In genomic region chr6:33840064-33840926, GRCh38 we compare ENCODE assay signal across 8 cellular contexts. TPM values are rescaled to one million over a fixed set of nuclear protein-coding genes. Genes with fewer than 3 reads are reported as not detected.
A peak's percentile ranks its signal among the peaks of the same experiment; 100 is the strongest.
DNase-seq lines count a peak whose midpoint lies in the region; FAIRE-seq and TF ChIP-seq lines count a peak whose summit lies in the region.

No MANE protein-coding gene starts in this region.

- peak overlapping the region; percentile 7 for H2AK5ac ChIP-seq in mesenchymal stem cell (ENCODE audit: low read length, severe bottlenecking)

- intact Hi-C loops in breast epithelium (cut with DNase I; ENCODE audit: low total_unique reads) = no loop called here

- no peak overlapping the region for H2AFZ ChIP-seq in mesenchymal stem cell (ENCODE audit: low read depth, low read length)

- H2BK15ac ChIP-seq in mesenchymal stem cell (ENCODE audit: low read depth, poor library complexity, severe bottlenecking) = peak overlapping the region; percentile 30

- 23% methylated on average over 11 of the region's 12 CpGs for WGBS in mesenchymal stem cell

- peak overlapping the region; percentile 92 for H4K8ac ChIP-seq in mesenchymal stem cell (ENCODE audit: low read length)

- TF ChIP-seq CTCF in HL-60 (IDR thresholded peaks at IDR 0.05; ENCODE audit: insufficient read depth, low read length) = no peak
- no peak for TF ChIP-seq CTCF in breast epithelium (IDR thresholded peaks at IDR 0.05)
- no peak for TF ChIP-seq CTCF in coronary artery (IDR thresholded peaks at IDR 0.05)

- no peaks in the 10 kb centered on the region for H3K36me3 ChIP-seq in breast epithelium
- no peaks in the 10 kb centered on the region for H3K36me3 ChIP-seq in mesenchymal stem cell (ENCODE audit: control insufficient read depth in 1 of 2, insufficient read depth in 2 of 2, low read depth in 1 of 2, low read length in 2 of 2)

- H3K27me3 ChIP-seq in HL-60 (ENCODE audit: insufficient read depth, poor library complexity, severe bottlenecking) = no peaks in the 10 kb centered on the region
- H3K27me3 ChIP-seq in breast epithelium = no peaks in the 10 kb centered on the region
- H3K27me3 ChIP-seq in mesenchymal stem cell (ENCODE audit: control insufficient read depth in 1 of 2, insufficient read depth in 1 of 2, low read length in 2 of 2) = no peaks in the 10 kb centered on the region

- peak; percentile 44 for DNase-seq in activated naive CD4-positive, alpha-beta T cell treated with Interleukin-2 at 50 U/mL for 16 hours
- no peak for DNase-seq in activated naive CD4-positive, alpha-beta T cell (lab: John Stamatoyannopoulos, UW)
- peak; percentile 73 to 79 for DNase-seq in HL-60 (ENCODE audit: low read depth in 1 of 2, low spot score in 1 of 2)
- peak; percentile 55 for DNase-seq in SKM-1 treated with dmso at 0.1 percent for 144 hours (lab: John Stamatoyannopoulos, UW; ENCODE audit: unreplicated experiment)
- DNase-seq in breast epithelium (ENCODE audit: low spot score in 2 of 2) = peak in 1 of 2 donors; percentile 44
- DNase-seq in mesenchymal stem cell = peak; percentile 100
- DNase-seq in urothelium cell line (ENCODE audit: low spot score) = peak; percentile 92
- DNase-seq in coronary artery (ENCODE audit: low spot score) = no peak

- H3K79me1 ChIP-seq in mesenchymal stem cell (replicated peaks; ENCODE audit: low read length, poor library complexity, severe bottlenecking) = no peaks in the 10 kb centered on the region

- TF ChIP-seq POLR2A in breast epithelium (IDR thresholded peaks at IDR 0.05) = no peak

- H2BK120ac ChIP-seq in mesenchymal stem cell (ENCODE audit: low read depth, low read length) = peak overlapping the region; percentile 96

- peak; percentile 46 for FAIRE-seq in urothelium cell line (lab: Jason Lieb, UNC)

- peak overlapping the region; percentile 53 for H3K9ac ChIP-seq in mesenchymal stem cell (ENCODE audit: low read length)

- H3K4me1 ChIP-seq in breast epithelium (peaks cover 5 to 16% of the 10 kb centered on the region in 2 donors), mesenchymal stem cell (ENCODE audit: control insufficient read depth, insufficient read depth, low read depth, low read length) (peaks cover 37% of the 10 kb centered on the region)

- no peaks in the 10 kb centered on the region for H3K9me3 ChIP-seq in breast epithelium
- no peaks in the 10 kb centered on the region for H3K9me3 ChIP-seq in mesenchymal stem cell (ENCODE audit: control insufficient read depth, low read length)

- peak overlapping the region; percentile 99 for H3K18ac ChIP-seq in mesenchymal stem cell (ENCODE audit: low read depth in 1 of 2, low read length in 2 of 2)

- peak overlapping the region in 1 of 2 experiments; percentile 4 for H3K14ac ChIP-seq in mesenchymal stem cell (ENCODE audit: low read length in 2 of 2)

- no peak overlapping the region for H3K27ac ChIP-seq in HL-60 (replicated peaks)
- peak overlapping the region; percentile 64 to 78 for H3K27ac ChIP-seq in breast epithelium
- H3K27ac ChIP-seq in mesenchymal stem cell (ENCODE audit: low read length, poor library complexity, severe bottlenecking) = peak overlapping the region; percentile 84
- peak overlapping the region in 1 of 2 donors; percentile 26 for H3K27ac ChIP-seq in coronary artery

- no peak overlapping the region for H3K4me2 ChIP-seq in mesenchymal stem cell (ENCODE audit: low read length, poor library complexity, severe bottlenecking)

- peak overlapping the region; percentile 59 for H2BK5ac ChIP-seq in mesenchymal stem cell (ENCODE audit: low read depth, low read length, poor library complexity, severe bottlenecking)

- H2BK12ac ChIP-seq in mesenchymal stem cell (ENCODE audit: low read length in 2 of 2) = peak overlapping the region; percentile 97 to 100

- H4K91ac ChIP-seq in mesenchymal stem cell (ENCODE audit: low read length) = peak overlapping the region; percentile 96

- H3K23ac ChIP-seq in mesenchymal stem cell (ENCODE audit: low read length in 2 of 2) = no peak overlapping the region

- H3K4me3 ChIP-seq in HL-60 (replicated peaks; ENCODE audit: insufficient read depth, low read length) (no peak overlapping the region), breast epithelium (no peak overlapping the region), mesenchymal stem cell (ENCODE audit: insufficient read depth in 1 of 2, low read depth in 1 of 2, low read length in 2 of 2) (no peak overlapping the region), coronary artery (no peak overlapping the region)

- peak overlapping the region; percentile 62 to 82 for H3K4ac ChIP-seq in mesenchymal stem cell (ENCODE audit: low read depth in 1 of 2, low read length in 2 of 2)

RNA-seq across cellular contexts. Expression of gene MLN, which starts 36.5 kb away (rescaled TPM):
- total RNA-seq in breast epithelium = not detected
- not detected for polyA plus RNA-seq in mesenchymal stem cell (2013, experiment 1 of 2)
- not detected for polyA plus RNA-seq in mesenchymal stem cell (2013, experiment 2 of 2)

RNA-seq across cellular contexts. Expression of gene LEMD2, which starts 51.4 kb away (rescaled TPM):
- 10 to 100 TPM; 42.2 to 69.1 (median 59.0) TPM for total RNA-seq in breast epithelium
- polyA plus RNA-seq in mesenchymal stem cell (2013, experiment 1 of 2) = 37.2 TPM
- 35.9 TPM for polyA plus RNA-seq in mesenchymal stem cell (2013, experiment 2 of 2)

Comparison
In these comparisons a context has a peak if more than half of its experiments do, and no peak if none do; other contexts are left out.
1. DNase-seq: peak in activated naive CD4-positive, alpha-beta T cell treated with Interleukin-2 at 50 U/mL for 16 hours (single experiment), HL-60 (2 of 2), SKM-1 treated with dmso at 0.1 percent for 144 hours (single experiment), mesenchymal stem cell (single experiment) and urothelium cell line (single experiment); none in activated naive CD4-positive, alpha-beta T cell (0 of 4) and coronary artery (single experiment).